ENCODE assay signal across 9 cellular contexts in genomic region chr20:31663838-31664695, GRCh38. TPM values are rescaled to one million over a fixed set of nuclear protein-coding genes. Genes with fewer than 3 reads are reported as not detected.
DNase-seq lines count a peak whose midpoint lies in the region; ATAC-seq and TF ChIP-seq lines count a peak whose summit lies in the region.
"Had no signal": no experiment of that assay in that cellular context is flagged by ENCODE, and none has a peak within 500 bp of the region (broad histone marks: within the 10 kb centered on the region; RNA-seq: fewer than 3 reads in every experiment).

No MANE protein-coding gene starts in this region.

- H3K9me3 Mint-ChIP-seq in activated CD4-positive, alpha-beta T cell treated with anti-CD3 and anti-CD28 coated beads, Interleukin-2, amount 10 ng/mL, durations not matched to agents 7 days and 5 days: no peaks in the 10 kb centered on the region
- H3K9me3 Mint-ChIP-seq: naive B cell had no signal

- intact Hi-C loops in left colon (cut with DNase I, micrococcal nuclease): loop anchor here (5.0 to 10.0 kb wide), 2 partner anchors 58 to 61 kb away; partner anchors contain the start of gene BCL2L1 (in 2 of the 2)

- POLR2A ChIA-PET in activated CD4-positive, alpha-beta T cell treated with anti-CD3 and anti-CD28 coated beads, Interleukin-2, amount 10 ng/mL, durations not matched to agents 7 days and 5 days (lab: Charles Lee): interaction anchor here (0.7 kb wide), 1 partner anchor 20 kb away, joined by 3 read pairs; no protein-coding TSS in a partner anchor

- peaks cover 70% of the 10 kb centered on the region for H3K4me1 Mint-ChIP-seq in activated CD4-positive, alpha-beta T cell treated with anti-CD3 and anti-CD28 coated beads, Interleukin-2, amount 10 ng/mL, durations not matched to agents 7 days and 5 days

- CTCF ChIA-PET in activated CD4-positive, alpha-beta T cell treated with anti-CD3 and anti-CD28 coated beads, Interleukin-2, amount 10 ng/mL, durations not matched to agents 7 days and 5 days (lab: Charles Lee): interaction anchor here (0.8 to 9.9 kb wide), 7 partner anchors 12 to 58 kb away, joined by 3 to 219 read pairs (median 5); partner anchors contain the start of gene BCL2L1

- peaks cover 20% of the 10 kb centered on the region for H3K4me1 ChIP-seq in thymus (ENCODE audit: control insufficient read depth, insufficient read depth, low read length)

- no peak for TF ChIP-seq CTCF in WERI-Rb-1 (IDR thresholded peaks at IDR 0.05; ENCODE audit: low read depth, low read length)

- no peaks in the 10 kb centered on the region for H3K27me3 ChIP-seq in WERI-Rb-1 (ENCODE audit: insufficient read depth, low read depth, severe bottlenecking)
- H3K27me3 ChIP-seq in thymus (ENCODE audit: control insufficient read depth, insufficient read depth): no peaks in the 10 kb centered on the region

- peak overlapping the region; percentile 83 for H3K27ac Mint-ChIP-seq in activated CD4-positive, alpha-beta T cell treated with anti-CD3 and anti-CD28 coated beads, Interleukin-2, amount 10 ng/mL, durations not matched to agents 7 days and 5 days

- 92% methylated on average over 11 of the region's 11 CpGs for WGBS in thymus

- H3K36me3 Mint-ChIP-seq in activated CD4-positive, alpha-beta T cell treated with anti-CD3 and anti-CD28 coated beads, Interleukin-2, amount 10 ng/mL, durations not matched to agents 7 days and 5 days (ENCODE audit: low read depth): peaks cover 31% of the 10 kb centered on the region
- H3K36me3 Mint-ChIP-seq: naive B cell had no signal

- H3K4me3 Mint-ChIP-seq in activated CD4-positive, alpha-beta T cell treated with anti-CD3 and anti-CD28 coated beads, Interleukin-2, amount 10 ng/mL, durations not matched to agents 7 days and 5 days: no peak overlapping the region
- H3K4me3 Mint-ChIP-seq: naive B cell had no signal

- peak overlapping the region; percentile 45; the same call in 1 of the 2 replicates for H3K27ac ChIP-seq in WERI-Rb-1
- H3K27ac ChIP-seq in thymus (ENCODE audit: low read depth): peak overlapping the region; percentile 86

- H3K9me3 ChIP-seq in WERI-Rb-1 (ENCODE audit: severe bottlenecking) (no peaks in the 10 kb centered on the region), thymus (ENCODE audit: control insufficient read depth) (no peaks in the 10 kb centered on the region)

- H3K27me3 Mint-ChIP-seq in activated CD4-positive, alpha-beta T cell treated with anti-CD3 and anti-CD28 coated beads, Interleukin-2, amount 10 ng/mL, durations not matched to agents 7 days and 5 days: no peaks in the 10 kb centered on the region
- H3K27me3 Mint-ChIP-seq: naive B cell had no signal

- DNase-seq in activated CD4-positive, alpha-beta T cell treated with anti-CD3 and anti-CD28 coated beads, Interleukin-2, amount 10 ng/mL, durations not matched to agents 7 days and 5 days: no peak
- DNase-seq in activated CD4-positive, alpha-beta T cell treated with anti-CD3 and anti-CD28 coated beads for 48 hours: no peak
- DNase-seq in WERI-Rb-1 (no peak), left colon (peak; percentile 74 to 88)
- DNase-seq in stimulated activated CD4-positive, alpha-beta T cell treated with anti-CD3 and anti-CD28 coated beads, Interleukin-4, amount 100 ng/mL, for 24 hours: no peak
- DNase-seq: naive B cell had no signal

- H3K4me3 ChIP-seq in WERI-Rb-1 (ENCODE audit: low read depth, low read length) (no peak overlapping the region), thymus (ENCODE audit: low read length) (no peak overlapping the region)

- H3K36me3 ChIP-seq in WERI-Rb-1 (peaks cover 50% of the 10 kb centered on the region), thymus (ENCODE audit: control insufficient read depth, insufficient read depth) (peaks cover 39% of the 10 kb centered on the region)

- peak; percentile 75 for ATAC-seq in left colon
- ATAC-seq in HG03354 (IDR thresholded peaks at IDR 0.05; ENCODE audit: poor library complexity, severe bottlenecking, unreplicated experiment): no peak
- no peak for ATAC-seq in GM21576 (IDR thresholded peaks at IDR 0.05; ENCODE audit: unreplicated experiment)

RNA-seq across cellular contexts. Expression of gene COX4I2, which starts 26.4 kb away (rescaled TPM):
- total RNA-seq in activated CD4-positive, alpha-beta T cell treated with anti-CD3 and anti-CD28 coated beads, Interleukin-2, amount 10 ng/mL, durations not matched to agents 7 days and 5 days: not detected
- under 1 TPM in 1 of 2 donors, not detected in 1; 0.67 TPM for total RNA-seq in left colon
- 5.4 TPM for polyA plus RNA-seq in thymus

RNA-seq across cellular contexts. Expression of gene BCL2L1, which starts 58.6 kb away (rescaled TPM):
- 10 to 100 TPM; 57.1 to 58.8 TPM for total RNA-seq in activated CD4-positive, alpha-beta T cell treated with anti-CD3 and anti-CD28 coated beads, Interleukin-2, amount 10 ng/mL, durations not matched to agents 7 days and 5 days
- 10 to 100 TPM; 84.8 to 89.0 TPM for total RNA-seq in left colon
- polyA plus RNA-seq in thymus: 58.3 TPM

RNA-seq across cellular contexts. Expression of gene ID1, which starts 59.0 kb away (rescaled TPM):
- 1 to 10 TPM in 1 of 2 experiments, under 1 TPM in 1; 0.85 to 1.4 TPM for total RNA-seq in activated CD4-positive, alpha-beta T cell treated with anti-CD3 and anti-CD28 coated beads, Interleukin-2, amount 10 ng/mL, durations not matched to agents 7 days and 5 days
- 100 to 1,000 TPM; 298 to 363 TPM for total RNA-seq in left colon
- 138 TPM for polyA plus RNA-seq in thymus

Comparison
In these comparisons a context has a peak if more than half of its experiments do, and no peak if none do; other contexts are left out.
1. DNase-seq: peak in left colon (2 of 2); none in activated CD4-positive, alpha-beta T cell treated with anti-CD3 and anti-CD28 coated beads, Interleukin-2, amount 10 ng/mL, durations not matched to agents 7 days and 5 days (single experiment), activated CD4-positive, alpha-beta T cell treated with anti-CD3 and anti-CD28 coated beads for 48 hours (single experiment), WERI-Rb-1 (single experiment) and stimulated activated CD4-positive, alpha-beta T cell treated with anti-CD3 and anti-CD28 coated beads, Interleukin-4, amount 100 ng/mL, for 24 hours (single experiment).
2. RNA of gene ID1, which starts 59.0 kb away (total RNA-seq): 298 to 363 TPM in left colon; 0.85 to 1.4 TPM in activated CD4-positive, alpha-beta T cell treated with anti-CD3 and anti-CD28 coated beads, Interleukin-2, amount 10 ng/mL, durations not matched to agents 7 days and 5 days; every median in the first group is over 100 times any median in the second.